In genomic region chr6:22026160-22026678, GRCh38 we compare ENCODE assay signal across 10 cellular contexts.
DNase-seq lines count a peak whose midpoint lies in the region; ATAC-seq, FAIRE-seq and TF ChIP-seq lines count a peak whose summit lies in the region.
"Had no signal": no experiment of that assay in that cellular context is flagged by ENCODE, and none has a peak within 500 bp of the region (broad histone marks: within the 10 kb centered on the region; RNA-seq: fewer than 3 reads in every experiment).

No MANE protein-coding gene starts in this region.

- H2AFZ ChIP-seq in K562 (ENCODE audit: low read depth, low read length): peak overlapping the region; percentile 92

- no peak for TF ChIP-seq EP300 in K562 (IDR thresholded peaks at IDR 0.05; ENCODE audit: low read length)

- TF ChIP-seq POLR2A in K562 (conservative IDR thresholded peaks at IDR 0.05): no peak

- FAIRE-seq in K562 (lab: Jason Lieb, UNC): no peak

- in situ Hi-C loops in K562 (cut with MboI): no loop called here

- peak overlapping the region in 1 of 2 experiments; percentile 83; a peak in 2 of 4 replicates for H3K9ac ChIP-seq in K562 (ENCODE audit: insufficient read depth in 1 of 2, low read depth in 2 of 2, low read length in 2 of 2)

- H3K4me3 ChIP-seq in K562: peak overlapping the region; percentile 28; the same call in 1 of the 2 replicates
- no peak overlapping the region for H3K4me3 ChIP-seq in thoracic aorta

- H3K36me3 Mint-ChIP-seq in activated CD4-positive, alpha-beta T cell treated with anti-CD3 and anti-CD28 coated beads, Interleukin-2, amount 10 ng/mL, durations not matched to agents 24 days and 14 days (ENCODE audit: low read depth): peaks cover 4% of the 10 kb centered on the region
- no peaks in the 10 kb centered on the region for H3K36me3 Mint-ChIP-seq in stimulated activated effector memory CD8-positive, alpha-beta T cell treated with anti-CD3 and anti-CD28 coated beads, Interleukin-12 subunit alpha, Interleukin-12 subunit beta, amount 100 ng/mL, for 72 hours
- H3K36me3 Mint-ChIP-seq: CD4-positive, alpha-beta memory T cell; memory B cell had no signal

- H3K27me3 ChIP-seq in K562 (ENCODE audit: control insufficient read depth in 2 of 2, insufficient read depth in 2 of 2, low read length in 2 of 2) (no peaks in the 10 kb centered on the region), thoracic aorta (replicated peaks; ENCODE audit: insufficient read depth) (no peaks in the 10 kb centered on the region)

- H3K36me3 ChIP-seq in K562 (ENCODE audit: control insufficient read depth, insufficient read depth, low read length) (no peaks in the 10 kb centered on the region), thoracic aorta (peaks cover 10% of the 10 kb centered on the region)

- intact Hi-C loops in activated CD4-positive, alpha-beta T cell treated with anti-CD3 and anti-CD28 coated beads, Interleukin-2, amount 10 ng/mL, durations not matched to agents 24 days and 14 days (cut with micrococcal nuclease): no loop called here
- intact Hi-C loops in K562 (cut with micrococcal nuclease): loop anchor here (5.0 kb wide), 1 partner anchor 39 kb away; no protein-coding TSS in a partner anchor

- H3K9me1 ChIP-seq in K562 (ENCODE audit: control insufficient read depth, insufficient read depth, low read length): no peaks in the 10 kb centered on the region

- no peak for TF ChIP-seq RAD21 in K562 (CRISPR knock-in tag; conservative IDR thresholded peaks at IDR 0.05 in 1 of 2, IDR thresholded peaks at IDR 0.05 in 1 of 2)

- POLR2A ChIA-PET in K562 (lab: Yijun Ruan, JAX): interaction anchor here (0.6 to 3.2 kb wide), 11 partner anchors 9 to 1621 kb away, joined by 3 to 12 read pairs (median 4); no protein-coding TSS in a partner anchor

- ATAC-seq in HG03520 (IDR thresholded peaks at IDR 0.05; ENCODE audit: unreplicated experiment): peak; percentile 16
- ATAC-seq in K562: no peak
- ATAC-seq in thoracic aorta (ENCODE audit: insufficient number of reproducible peaks, low FRiP score, low read depth): no peak
- ATAC-seq in stimulated activated effector memory CD8-positive, alpha-beta T cell treated with anti-CD3 and anti-CD28 coated beads, Interleukin-12 subunit alpha, Interleukin-12 subunit beta, amount 100 ng/mL, for 72 hours: no peak

- no peak for DNase-seq in activated CD4-positive, alpha-beta T cell treated with anti-CD3 and anti-CD28 coated beads, Interleukin-2, amount 10 ng/mL, durations not matched to agents 24 days and 14 days
- DNase-seq in activated CD4-positive, alpha-beta T cell treated with anti-CD3 and anti-CD28 coated beads, Interleukin-2, amount 50 U/mL, for 48 hours: no peak
- no peak for DNase-seq in K562 (ENCODE audit: extremely low read depth in 1 of 4, low spot score in 3 of 4)
- DNase-seq in thoracic aorta (ENCODE audit: low spot score): no peak
- DNase-seq in DMS79 (lab: John Stamatoyannopoulos, UW): no peak
- no peak for DNase-seq in epidermal melanocyte (ENCODE audit: insufficient read length, low spot score)
- no peak for DNase-seq in stimulated activated effector memory CD8-positive, alpha-beta T cell treated with anti-CD3 and anti-CD28 coated beads, Interleukin-12 subunit alpha, Interleukin-12 subunit beta, amount 100 ng/mL, for 72 hours (ENCODE audit: low spot score in 2 of 2)
- DNase-seq: CD4-positive, alpha-beta memory T cell had no signal

- H3K9me3 ChIP-seq in K562 (replicated peaks; ENCODE audit: control insufficient read depth, insufficient read depth, low read depth, low read length): peaks cover 11% of the 10 kb centered on the region
- no peaks in the 10 kb centered on the region for H3K9me3 ChIP-seq in thoracic aorta

- H3K27me3 Mint-ChIP-seq in activated CD4-positive, alpha-beta T cell treated with anti-CD3 and anti-CD28 coated beads, Interleukin-2, amount 10 ng/mL, durations not matched to agents 24 days and 14 days: no peaks in the 10 kb centered on the region

- TF ChIP-seq CTCF in K562 (IDR thresholded peaks at IDR 0.05 in 2 of 3, conservative IDR thresholded peaks at IDR 0.05 in 1 of 3; ENCODE audit: insufficient read depth in 2 of 3, low read depth in 1 of 3, low read length in 3 of 3) (no peak), thoracic aorta (IDR thresholded peaks at IDR 0.05) (no peak)

- H3K4me3 Mint-ChIP-seq in activated CD4-positive, alpha-beta T cell treated with anti-CD3 and anti-CD28 coated beads, Interleukin-2, amount 10 ng/mL, durations not matched to agents 24 days and 14 days: no peak overlapping the region
- H3K4me3 Mint-ChIP-seq in stimulated activated effector memory CD8-positive, alpha-beta T cell treated with anti-CD3 and anti-CD28 coated beads, Interleukin-12 subunit alpha, Interleukin-12 subunit beta, amount 100 ng/mL, for 72 hours: no peak overlapping the region
- H3K4me3 Mint-ChIP-seq: CD4-positive, alpha-beta memory T cell; memory B cell had no signal

- CTCF ChIA-PET in K562 (lab: Yijun Ruan, JAX; ENCODE audit: low intra/inter-chr PET ratio): no interaction called here

- H3K4me1 ChIP-seq in K562 (replicated peaks in 1 of 2; ENCODE audit: control insufficient read depth in 2 of 2, insufficient read depth in 2 of 2, low read length in 2 of 2) (peaks cover 18 to 48% of the 10 kb centered on the region in 2 experiments), thoracic aorta (ENCODE audit: control insufficient read depth in 1 of 2, low read depth in 2 of 2) (peaks cover 16 to 29% of the 10 kb centered on the region in 2 donors)

- peak overlapping the region; percentile 96 for H3K27ac ChIP-seq in K562 (ENCODE audit: extremely low read depth, low read depth, low read length)
- peak overlapping the region; percentile 11 to 44 for H3K27ac ChIP-seq in thoracic aorta

- no peaks in the 10 kb centered on the region for H3K79me2 ChIP-seq in K562 (ENCODE audit: control insufficient read depth, insufficient read depth, low read length)

- peaks cover 8% of the 10 kb centered on the region for H3K9me3 Mint-ChIP-seq in activated CD4-positive, alpha-beta T cell treated with anti-CD3 and anti-CD28 coated beads, Interleukin-2, amount 10 ng/mL, durations not matched to agents 24 days and 14 days
- H3K9me3 Mint-ChIP-seq in stimulated activated effector memory CD8-positive, alpha-beta T cell treated with anti-CD3 and anti-CD28 coated beads, Interleukin-12 subunit alpha, Interleukin-12 subunit beta, amount 100 ng/mL, for 72 hours: peaks cover 12% of the 10 kb centered on the region

- peak overlapping the region; percentile 74 for H3K4me2 ChIP-seq in K562 (ENCODE audit: insufficient read depth, low read length)

- 27% methylated on average over 5 of the region's 5 CpGs for WGBS in K562 (ENCODE audit: insufficient coverage, low coverage, missing lambda C conversion rate)

- peak overlapping the region; percentile 72 for H3K27ac Mint-ChIP-seq in activated CD4-positive, alpha-beta T cell treated with anti-CD3 and anti-CD28 coated beads, Interleukin-2, amount 10 ng/mL, durations not matched to agents 24 days and 14 days
- no peak overlapping the region for H3K27ac Mint-ChIP-seq in stimulated activated effector memory CD8-positive, alpha-beta T cell treated with anti-CD3 and anti-CD28 coated beads, Interleukin-12 subunit alpha, Interleukin-12 subunit beta, amount 100 ng/mL, for 72 hours
- H3K27ac Mint-ChIP-seq: CD4-positive, alpha-beta memory T cell; memory B cell had no signal

- no peaks in the 10 kb centered on the region for H4K20me1 ChIP-seq in K562 (replicated peaks; ENCODE audit: control insufficient read depth, insufficient read depth, low read length)

- H3K4me1 Mint-ChIP-seq in activated CD4-positive, alpha-beta T cell treated with anti-CD3 and anti-CD28 coated beads, Interleukin-2, amount 10 ng/mL, durations not matched to agents 24 days and 14 days: peaks cover 17% of the 10 kb centered on the region
- no peaks in the 10 kb centered on the region for H3K4me1 Mint-ChIP-seq in stimulated activated effector memory CD8-positive, alpha-beta T cell treated with anti-CD3 and anti-CD28 coated beads, Interleukin-12 subunit alpha, Interleukin-12 subunit beta, amount 100 ng/mL, for 72 hours
- H3K4me1 Mint-ChIP-seq: memory B cell had no signal

- BruUV-seq in K562 (replicated peaks; lab: Mats Ljungman, UMichigan): TSS peak; percentile 86

TF ChIP-seq in K562, 482 proteins besides CTCF, POLR2A, EP300 and RAD21 (continues in another document):
- 0 out of 2 replicates have a peak, but pooled peaks have one; percentile 21 for TF ChIP-seq HDGF (IDR thresholded peaks at IDR 0.05)
- 0 out of 2 replicates have a peak, but pooled peaks have one; percentile 29 for TF ChIP-seq PTTG1 (tag; IDR thresholded peaks at IDR 0.05; ENCODE audit: low read depth)
- peak; percentile 16; the same call in 1 of the 2 replicates for TF ChIP-seq ZNF197 (CRISPR knock-in tag; IDR thresholded peaks at IDR 0.05; ENCODE audit: low read depth)
- TF ChIP-seq POLR2H (tag; IDR thresholded peaks at IDR 0.05; ENCODE audit: low read depth): 0 out of 2 replicates have a peak, but pooled peaks have one; percentile 14
- TF ChIP-seq RUNX1 (IDR thresholded peaks at IDR 0.05; ENCODE audit: low read depth): no peak
- TF ChIP-seq LARP7 (IDR thresholded peaks at IDR 0.05): no peak
- no peak for TF ChIP-seq ZNF561 (CRISPR knock-in tag; conservative IDR thresholded peaks at IDR 0.05)
- TF ChIP-seq, protein P1, sequence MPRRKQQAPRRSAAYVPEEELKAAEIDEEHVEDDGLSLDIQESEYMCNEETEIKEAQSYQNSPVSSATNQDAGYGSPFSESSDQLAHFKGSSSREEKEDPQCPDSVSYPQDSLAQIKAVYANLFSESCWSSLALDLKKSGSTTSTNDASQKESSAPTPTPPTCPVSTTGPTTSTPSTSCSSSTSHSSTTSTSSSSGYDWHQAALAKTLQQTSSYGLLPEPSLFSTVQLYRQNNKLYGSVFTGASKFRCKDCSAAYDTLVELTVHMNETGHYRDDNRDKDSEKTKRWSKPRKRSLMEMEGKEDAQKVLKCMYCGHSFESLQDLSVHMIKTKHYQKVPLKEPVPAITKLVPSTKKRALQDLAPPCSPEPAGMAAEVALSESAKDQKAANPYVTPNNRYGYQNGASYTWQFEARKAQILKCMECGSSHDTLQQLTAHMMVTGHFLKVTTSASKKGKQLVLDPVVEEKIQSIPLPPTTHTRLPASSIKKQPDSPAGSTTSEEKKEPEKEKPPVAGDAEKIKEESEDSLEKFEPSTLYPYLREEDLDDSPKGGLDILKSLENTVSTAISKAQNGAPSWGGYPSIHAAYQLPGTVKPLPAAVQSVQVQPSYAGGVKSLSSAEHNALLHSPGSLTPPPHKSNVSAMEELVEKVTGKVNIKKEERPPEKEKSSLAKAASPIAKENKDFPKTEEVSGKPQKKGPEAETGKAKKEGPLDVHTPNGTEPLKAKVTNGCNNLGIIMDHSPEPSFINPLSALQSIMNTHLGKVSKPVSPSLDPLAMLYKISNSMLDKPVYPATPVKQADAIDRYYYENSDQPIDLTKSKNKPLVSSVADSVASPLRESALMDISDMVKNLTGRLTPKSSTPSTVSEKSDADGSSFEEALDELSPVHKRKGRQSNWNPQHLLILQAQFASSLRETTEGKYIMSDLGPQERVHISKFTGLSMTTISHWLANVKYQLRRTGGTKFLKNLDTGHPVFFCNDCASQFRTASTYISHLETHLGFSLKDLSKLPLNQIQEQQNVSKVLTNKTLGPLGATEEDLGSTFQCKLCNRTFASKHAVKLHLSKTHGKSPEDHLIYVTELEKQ (CRISPR knock-in tag; IDR thresholded peaks at IDR 0.05): 0 out of 2 replicates have a peak, but pooled peaks have one; percentile 1
